Comparison of ENCODE assay signal across 24 cellular contexts in genomic region chr21:31687108-31687507, GRCh38.
"Had no signal": no experiment of that assay in that cellular context is flagged by ENCODE, and none has a peak within 500 bp of the region (broad histone marks: within the 10 kb centered on the region; RNA-seq: fewer than 3 reads in every experiment).

No MANE protein-coding gene starts in this region.

- H3K27me3 Mint-ChIP-seq: activated CD4-positive, alpha-beta memory T cell treated with anti-CD3 and anti-CD28 coated beads for 36 hours; activated CD4-positive, alpha-beta T cell treated with anti-CD3 and anti-CD28 coated beads for 36 hours; activated CD4-positive, alpha-beta T cell treated with anti-CD3 and anti-CD28 coated beads, Interleukin-2, amount 10 ng/mL, durations not matched to agents 24 days and 14 days; activated CD8-positive, alpha-beta memory T cell treated with anti-CD3 and anti-CD28 coated beads, Interleukin-2, amount 10 ng/mL, durations not matched to agents 7 days and 5 days; activated naive CD4-positive, alpha-beta T cell treated with anti-CD3 and anti-CD28 coated beads, Interleukin-2, amount 10 ng/mL, durations not matched to agents 7 days and 5 days; activated naive CD8-positive, alpha-beta T cell treated with anti-CD3 and anti-CD28 coated beads, Interleukin-2, amount 10 ng/mL, durations not matched to agents 7 days and 5 days; effector memory CD8-positive, alpha-beta T cell had no signal

- H3K27ac ChIP-seq: epithelial cell of prostate, esophagus squamous epithelium, gastroesophageal sphincter had no signal

- H3K4me3 Mint-ChIP-seq: activated CD4-positive, alpha-beta memory T cell treated with anti-CD3 and anti-CD28 coated beads for 36 hours; activated CD4-positive, alpha-beta T cell treated with anti-CD3 and anti-CD28 coated beads for 36 hours; activated CD4-positive, alpha-beta T cell treated with anti-CD3 and anti-CD28 coated beads, Interleukin-2, amount 10 ng/mL, durations not matched to agents 24 days and 14 days; activated CD8-positive, alpha-beta memory T cell treated with anti-CD3 and anti-CD28 coated beads, Interleukin-2, amount 10 ng/mL, durations not matched to agents 7 days and 5 days; activated CD8-positive, alpha-beta T cell treated with anti-CD3 and anti-CD28 coated beads, Interleukin-2, amount 10 ng/mL, durations not matched to agents 7 days and 5 days; activated naive CD4-positive, alpha-beta T cell treated with anti-CD3 and anti-CD28 coated beads, Interleukin-2, amount 10 ng/mL, durations not matched to agents 7 days and 5 days; activated naive CD8-positive, alpha-beta T cell treated with anti-CD3 and anti-CD28 coated beads, Interleukin-2, amount 10 ng/mL, durations not matched to agents 7 days and 5 days; effector memory CD8-positive, alpha-beta T cell had no signal

- H3K4me3 ChIP-seq: esophagus squamous epithelium, gastroesophageal sphincter, heart right ventricle had no signal

- H3K4me1 ChIP-seq: esophagus squamous epithelium had no signal

- H3K4me1 Mint-ChIP-seq: activated CD4-positive, alpha-beta T cell treated with anti-CD3 and anti-CD28 coated beads for 36 hours; activated naive CD4-positive, alpha-beta T cell treated with anti-CD3 and anti-CD28 coated beads, Interleukin-2, amount 10 ng/mL, durations not matched to agents 7 days and 5 days; activated naive CD8-positive, alpha-beta T cell treated with anti-CD3 and anti-CD28 coated beads, Interleukin-2, amount 10 ng/mL, durations not matched to agents 7 days and 5 days had no signal

- H3K9me3 Mint-ChIP-seq: activated CD4-positive, alpha-beta memory T cell treated with anti-CD3 and anti-CD28 coated beads for 36 hours; activated CD4-positive, alpha-beta T cell treated with anti-CD3 and anti-CD28 coated beads, Interleukin-2, amount 10 ng/mL, durations not matched to agents 24 days and 14 days; activated naive CD4-positive, alpha-beta T cell treated with anti-CD3 and anti-CD28 coated beads, Interleukin-2, amount 10 ng/mL, durations not matched to agents 7 days and 5 days; activated naive CD4-positive, alpha-beta T cell treated with anti-CD3 and anti-CD28 coated beads, Interleukin-2, amount 50 U/mL, for 72 hours; activated naive CD8-positive, alpha-beta T cell treated with anti-CD3 and anti-CD28 coated beads, Interleukin-2, amount 10 ng/mL, durations not matched to agents 7 days and 5 days; effector memory CD8-positive, alpha-beta T cell had no signal

- ATAC-seq: activated CD4-positive, alpha-beta T cell treated with anti-CD3 and anti-CD28 coated beads for 36 hours; activated CD8-positive, alpha-beta memory T cell treated with anti-CD3 and anti-CD28 coated beads, Interleukin-2, amount 10 ng/mL, durations not matched to agents 7 days and 5 days; activated CD8-positive, alpha-beta T cell treated with anti-CD3 and anti-CD28 coated beads, Interleukin-2, amount 10 ng/mL, durations not matched to agents 7 days and 5 days; activated naive CD4-positive, alpha-beta T cell treated with anti-CD3 and anti-CD28 coated beads, Interleukin-2, amount 50 U/mL, for 72 hours; effector memory CD8-positive, alpha-beta T cell; gastroesophageal sphincter had no signal

- H3K9me3 ChIP-seq: esophagus squamous epithelium, gastroesophageal sphincter, heart right ventricle had no signal

- H3K27ac Mint-ChIP-seq: activated CD4-positive, alpha-beta memory T cell treated with anti-CD3 and anti-CD28 coated beads for 36 hours; activated CD4-positive, alpha-beta T cell treated with anti-CD3 and anti-CD28 coated beads for 36 hours; activated CD4-positive, alpha-beta T cell treated with anti-CD3 and anti-CD28 coated beads, Interleukin-2, amount 10 ng/mL, durations not matched to agents 24 days and 14 days; activated CD8-positive, alpha-beta memory T cell treated with anti-CD3 and anti-CD28 coated beads, Interleukin-2, amount 10 ng/mL, durations not matched to agents 7 days and 5 days; activated CD8-positive, alpha-beta T cell treated with anti-CD3 and anti-CD28 coated beads, Interleukin-2, amount 10 ng/mL, durations not matched to agents 7 days and 5 days; activated naive CD4-positive, alpha-beta T cell treated with anti-CD3 and anti-CD28 coated beads, Interleukin-2, amount 10 ng/mL, durations not matched to agents 7 days and 5 days; activated naive CD8-positive, alpha-beta T cell treated with anti-CD3 and anti-CD28 coated beads, Interleukin-2, amount 10 ng/mL, durations not matched to agents 7 days and 5 days had no signal

- DNase-seq: activated CD4-positive, alpha-beta memory T cell treated with anti-CD3 and anti-CD28 coated beads for 36 hours; activated CD4-positive, alpha-beta T cell treated with anti-CD3 and anti-CD28 coated beads for 36 hours; activated CD4-positive, alpha-beta T cell treated with anti-CD3 and anti-CD28 coated beads, Interleukin-2, amount 10 ng/mL, durations not matched to agents 24 days and 14 days; activated CD4-positive, CD25-positive, alpha-beta regulatory T cell; activated CD4-positive, CD25-positive, alpha-beta regulatory T cell treated with anti-CD3 and anti-CD28 coated beads, Interleukin-2, amount 50 U/mL, for 72 hours; activated CD8-positive, alpha-beta memory T cell treated with anti-CD3 and anti-CD28 coated beads, Interleukin-2, amount 10 ng/mL, durations not matched to agents 7 days and 5 days; activated CD8-positive, alpha-beta memory T cell treated with anti-CD3 and anti-CD28 coated beads, Interleukin-2, amount 50 U/mL, for 4 hours; activated CD8-positive, alpha-beta T cell treated with anti-CD3 and anti-CD28 coated beads, Interleukin-2, amount 10 ng/mL, durations not matched to agents 7 days and 5 days; activated gamma-delta T cell; activated naive CD4-positive, alpha-beta T cell; activated naive CD4-positive, alpha-beta T cell treated with anti-CD3 and anti-CD28 coated beads, Interleukin-2, amount 10 ng/mL, durations not matched to agents 7 days and 5 days; activated naive CD8-positive, alpha-beta T cell treated with anti-CD3 and anti-CD28 coated beads, Interleukin-2, amount 10 ng/mL, durations not matched to agents 7 days and 5 days; activated T-cell treated with anti-CD3 and anti-CD28 coated beads, Interleukin-2, amount 50 U/mL, for 1 hour; cortex of kidney; dermis blood vessel endothelial cell; effector CD4-positive, alpha-beta T cell; effector memory CD8-positive, alpha-beta T cell; esophagus squamous epithelium; foreskin melanocyte; heart right ventricle; T-helper 2 cell had no signal
